1 cellular context compared by ENCODE assay signal in genomic region chr7:80869385-80869784, GRCh38.
TF ChIP-seq lines count a peak whose summit lies in the region.

No MANE protein-coding gene starts in this region.

TF ChIP-seq in A549, 52 proteins besides CTCF, POLR2A, EP300 and RAD21 (continued from another document):
- TF ChIP-seq ELK1 (IDR thresholded peaks at IDR 0.05; ENCODE audit: low read depth, low read length) (no peak), SMC3 (IDR thresholded peaks at IDR 0.05) (no peak), ZFP36 (IDR thresholded peaks at IDR 0.05; ENCODE audit: borderline replicate concordance, partially characterized antibody) (no peak), ATOH8 (CRISPR knock-in tag; IDR thresholded peaks at IDR 0.05; ENCODE audit: low read depth) (no peak), HOXB5 (CRISPR knock-in tag; IDR thresholded peaks at IDR 0.05) (no peak), NR3C1 (IDR thresholded peaks at IDR 0.05) (no peak), GATA3 (IDR thresholded peaks at IDR 0.05; ENCODE audit: borderline replicate concordance) (no peak), PHF8 (IDR thresholded peaks at IDR 0.05; ENCODE audit: borderline replicate concordance, low read depth) (no peak)
